In the genomic region with DNA sequence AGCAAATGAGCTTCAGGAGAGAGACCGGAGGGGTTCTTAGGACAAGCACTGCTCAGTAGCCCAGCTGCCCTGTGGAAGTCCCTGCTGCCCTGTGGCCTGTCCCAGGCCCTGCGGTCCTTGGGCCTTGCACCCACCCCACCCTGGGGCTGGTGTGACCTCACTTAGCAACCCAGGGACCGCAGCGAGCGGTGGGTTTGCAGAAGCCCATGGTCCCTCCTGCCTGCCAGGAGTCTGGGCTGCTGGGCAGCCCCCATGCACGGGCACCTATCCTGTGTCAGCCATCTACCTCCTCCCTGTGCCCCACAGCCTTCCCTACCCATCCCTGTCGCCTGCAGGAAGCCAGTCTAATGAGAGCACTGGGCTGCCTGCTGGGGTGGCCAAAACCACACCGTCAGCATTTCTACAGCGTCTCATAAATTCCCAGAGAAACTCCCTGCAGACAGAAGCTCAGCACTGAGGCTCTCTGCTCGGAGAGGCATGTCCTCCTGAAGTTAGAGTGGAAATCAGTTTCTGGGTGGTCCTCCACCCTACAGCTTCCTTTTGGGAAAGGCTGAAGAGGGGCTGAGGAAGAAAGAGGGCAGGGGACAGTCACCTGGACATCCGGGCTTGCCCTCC, we compare ENCODE assay signal across 19 cellular contexts.
DNase-seq lines count a peak whose midpoint lies in the region; ATAC-seq lines count a peak whose summit lies in the region.
"Had no signal": no experiment of that assay in that cellular context is flagged by ENCODE, and none has a peak within 500 bp of the region (broad histone marks: within the 10 kb centered on the region; RNA-seq: fewer than 3 reads in every experiment).

No MANE protein-coding gene starts in this region.

- DNase-seq in EH (ENCODE audit: low read depth) (peak; percentile 33), astrocyte of the hippocampus (ENCODE audit: low read depth, low spot score) (peak; percentile 30), left kidney (ENCODE audit: low read depth, low spot score) (peak; percentile 85), posterior vena cava (ENCODE audit: low spot score) (peak; percentile 70), OCI-M1 (lab: John Stamatoyannopoulos, UW) (no peak), NCI-H187 (lab: John Stamatoyannopoulos, UW) (no peak)
- no peak for DNase-seq in stimulated activated CD4-positive, alpha-beta T cell treated with anti-CD3 and anti-CD28 coated beads, Interleukin-15, amount 100 ng/mL, for 24 hours
- DNase-seq: activated CD4-positive, alpha-beta memory T cell treated with anti-CD3 and anti-CD28 coated beads, Interleukin-2, amount 10 ng/mL, durations not matched to agents 7 days and 5 days; CD8-positive, alpha-beta memory T cell; effector memory CD8-positive, alpha-beta T cell; esophagus squamous epithelium; NCI-H1105 treated with DMSO at 0.1 percent for 48 hours; NCI-H510A treated with DMSO at 0.1 percent for 48 hours; right cardiac atrium; stimulated activated naive B cell treated with anti-CD40 and anti-IgM and Interleukin-4, amounts not matched to agents 10 μg/mL and 1 μg/mL and 100 μg/mL, for 72 hours; T-helper 9 cell; thyroid gland had no signal

- intact Hi-C loops in posterior vena cava (cut with DNase I): no loop called here

- ATAC-seq in GM19328 (IDR thresholded peaks at IDR 0.05; ENCODE audit: unreplicated experiment): no peak
- ATAC-seq: effector memory CD8-positive, alpha-beta T cell; right cardiac atrium; SK-N-SH treated with all-trans-retinoic acid at 6 μM for 48 hours; stimulated activated naive B cell treated with anti-CD40 and anti-IgM and Interleukin-4, amounts not matched to agents 10 μg/mL and 1 μg/mL and 100 μg/mL, for 72 hours had no signal

Comparison
In these comparisons a context has a peak if more than half of its experiments do, and no peak if none do; other contexts are left out.
1. DNase-seq: peak in EH (single experiment), astrocyte of the hippocampus (single experiment), left kidney (single experiment) and posterior vena cava (single experiment); none in stimulated activated CD4-positive, alpha-beta T cell treated with anti-CD3 and anti-CD28 coated beads, Interleukin-15, amount 100 ng/mL, for 24 hours (single experiment), OCI-M1 (single experiment) and NCI-H187 (0 of 2).